8 cellular contexts compared by ENCODE assay signal in the genomic region with DNA sequence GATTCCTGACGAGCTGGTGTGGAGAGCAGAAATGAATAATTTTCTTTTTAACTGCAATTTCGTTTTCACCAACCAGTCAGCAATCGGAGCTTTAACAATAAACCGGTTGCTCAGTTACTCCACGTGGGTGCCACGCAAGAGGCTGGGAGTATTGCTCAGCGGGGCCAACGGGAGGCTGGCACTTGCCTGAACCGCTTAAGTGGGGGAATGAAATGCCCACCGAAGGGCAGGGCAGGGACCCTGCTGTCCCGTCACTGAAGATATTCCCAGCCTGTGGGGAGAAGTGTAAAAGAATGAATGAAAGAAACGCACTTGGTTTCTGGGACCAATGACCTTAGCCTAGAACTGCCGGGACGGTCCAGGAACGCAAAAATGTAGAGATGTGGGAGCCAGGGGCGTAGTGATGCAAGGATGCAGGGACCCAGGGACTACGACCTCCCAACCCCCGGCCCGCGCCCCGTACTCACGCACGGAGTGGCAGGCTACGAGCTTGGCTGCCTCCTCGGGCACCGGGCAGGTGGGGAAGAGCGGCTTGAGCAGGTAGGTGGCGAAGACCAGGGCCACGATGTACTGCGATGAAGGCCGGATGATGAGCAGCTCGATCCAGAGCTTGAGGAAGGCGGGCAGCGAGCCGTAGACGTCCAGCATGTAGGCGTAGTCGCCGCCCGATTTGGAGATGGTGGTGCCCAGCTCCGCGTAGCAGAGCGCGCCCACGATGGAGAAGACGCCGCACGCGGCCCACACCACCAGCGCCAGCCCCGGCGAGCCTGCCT.
A peak's percentile ranks its signal among the peaks of the same experiment; 100 is the strongest.
DNase-seq lines count a peak whose midpoint lies in the region; ATAC-seq and TF ChIP-seq lines count a peak whose summit lies in the region.
"Not testable (repeated sequence)": the region's sequence is repeated elsewhere in the genome, so short reads cannot be mapped to it uniquely, and the experiment has no call there.

No MANE protein-coding gene starts in this region.

- CTCF ChIA-PET in CD4-positive, alpha-beta memory T cell (lab: Charles Lee; ENCODE audit: partially characterized antibody), result interaction anchor here (1.1 to 1.5 kb wide), 2 partner anchors 10 to 138 kb away, joined by 4 read pairs; no protein-coding TSS in a partner anchor
- CTCF ChIA-PET in activated CD4-positive, alpha-beta T cell treated with anti-CD3 and anti-CD28 coated beads, Interleukin-2, amount 10 ng/mL, durations not matched to agents 7 days and 5 days (lab: Charles Lee), result interaction anchor here (1.0 to 1.6 kb wide), 2 partner anchors 9 to 12 kb away, joined by 3 to 7 read pairs; no protein-coding TSS in a partner anchor

- DNase-seq in CD4-positive, alpha-beta memory T cell, result peak in 4 of 5 donors; percentile 23 to 73 (median 42)
- DNase-seq in H7; MM.1S; right atrium auricular region (ENCODE audit: low spot score): not testable (repeated sequence)
- peak; percentile 42 for DNase-seq in activated CD4-positive, alpha-beta T cell treated with anti-CD3 and anti-CD28 coated beads, Interleukin-2, amount 10 ng/mL, durations not matched to agents 7 days and 5 days
- peak in 1 of 2 donors; percentile 18 for DNase-seq in cardiac fibroblast (ENCODE audit: low read depth in 2 of 2)
- peak; percentile 62 to 68 for DNase-seq in stimulated activated naive CD8-positive, alpha-beta T cell treated with anti-CD3 and anti-CD28 coated beads, Interleukin-15, amount 100 ng/mL, for 72 hours

- peak overlapping the region; percentile 90 for H3K27ac ChIP-seq in CD4-positive, alpha-beta memory T cell (ENCODE audit: low read depth, low read length)
- peak overlapping the region; percentile 53 for H3K27ac ChIP-seq in MM.1S (ENCODE audit: low read length)
- H3K27ac ChIP-seq in right atrium auricular region, result peak overlapping the region; percentile 87 to 93

- peak; percentile 71 for ATAC-seq in stimulated activated naive CD8-positive, alpha-beta T cell treated with anti-CD3 and anti-CD28 coated beads, Interleukin-15, amount 100 ng/mL, for 72 hours

- H3F3A ChIP-seq in MM.1S (ENCODE audit: insufficient read depth, low read length), result not testable (repeated sequence)

- H3K27ac Mint-ChIP-seq in CD4-positive, alpha-beta memory T cell, result peak overlapping the region; percentile 95 to 99 (median 99)
- H3K27ac Mint-ChIP-seq in activated CD4-positive, alpha-beta T cell treated with anti-CD3 and anti-CD28 coated beads, Interleukin-2, amount 10 ng/mL, durations not matched to agents 7 days and 5 days, result peak overlapping the region; percentile 99
- H3K27ac Mint-ChIP-seq in nephron, result peak overlapping the region; percentile 87 to 97 (median 93)
- peak overlapping the region; percentile 100 for H3K27ac Mint-ChIP-seq in stimulated activated naive CD8-positive, alpha-beta T cell treated with anti-CD3 and anti-CD28 coated beads, Interleukin-15, amount 100 ng/mL, for 72 hours

- POLR2A ChIA-PET in CD4-positive, alpha-beta memory T cell (lab: Charles Lee; ENCODE audit: partially characterized antibody), result interaction anchor here (0.7 to 2.6 kb wide), 12 partner anchors 9 to 778 kb away, joined by 3 to 15 read pairs (median 6); a partner anchor contains a TSS
- POLR2A ChIA-PET in activated CD4-positive, alpha-beta T cell treated with anti-CD3 and anti-CD28 coated beads, Interleukin-2, amount 10 ng/mL, durations not matched to agents 7 days and 5 days (lab: Charles Lee), result interaction anchor here (0.7 kb wide), 1 partner anchor 675 kb away, joined by 3 read pairs; no protein-coding TSS in a partner anchor

- not testable (repeated sequence) for TF ChIP-seq CTCF in MM.1S (IDR thresholded peaks at IDR 0.05; ENCODE audit: low read length); cardiac fibroblast (IDR thresholded peaks at IDR 0.05; ENCODE audit: low read depth, low read length); right atrium auricular region (IDR thresholded peaks at IDR 0.05); nephron (IDR thresholded peaks at IDR 0.05; ENCODE audit: unreplicated experiment in 3 of 3)

- not testable (repeated sequence) for H3K9me2 ChIP-seq in MM.1S (replicated peaks; ENCODE audit: insufficient read depth, low read length)

- peaks cover 0 to 24% of the 10 kb centered on the region in 2 donors for H3K36me3 Mint-ChIP-seq in CD4-positive, alpha-beta memory T cell
- peaks cover 26% of the 10 kb centered on the region for H3K36me3 Mint-ChIP-seq in activated CD4-positive, alpha-beta T cell treated with anti-CD3 and anti-CD28 coated beads, Interleukin-2, amount 10 ng/mL, durations not matched to agents 7 days and 5 days (ENCODE audit: low read depth)
- not testable (repeated sequence) for H3K36me3 Mint-ChIP-seq in nephron (ENCODE audit: low read depth)

- H3K4me1 Mint-ChIP-seq in CD4-positive, alpha-beta memory T cell, result peaks cover 10 to 42% (median 28%) of the 10 kb centered on the region in 4 donors
- H3K4me1 Mint-ChIP-seq in activated CD4-positive, alpha-beta T cell treated with anti-CD3 and anti-CD28 coated beads, Interleukin-2, amount 10 ng/mL, durations not matched to agents 7 days and 5 days, result peaks cover 26% of the 10 kb centered on the region
- H3K4me1 Mint-ChIP-seq in nephron, result peaks cover 43% of the 10 kb centered on the region
- peaks cover 33% of the 10 kb centered on the region for H3K4me1 Mint-ChIP-seq in stimulated activated naive CD8-positive, alpha-beta T cell treated with anti-CD3 and anti-CD28 coated beads, Interleukin-15, amount 100 ng/mL, for 72 hours

- H3K36me3 ChIP-seq in CD4-positive, alpha-beta memory T cell (ENCODE audit: insufficient read depth, low read length); H7 (replicated peaks; ENCODE audit: control insufficient read depth, insufficient read depth, low read length); MM.1S (replicated peaks; ENCODE audit: insufficient read depth, low read length); right atrium auricular region: not testable (repeated sequence)

- H3K9ac ChIP-seq in MM.1S (ENCODE audit: low read length), result peak overlapping the region; percentile 84

- peak overlapping the region; percentile 88 to 98 (median 96) for H3K4me3 Mint-ChIP-seq in CD4-positive, alpha-beta memory T cell
- peak overlapping the region; percentile 96 for H3K4me3 Mint-ChIP-seq in activated CD4-positive, alpha-beta T cell treated with anti-CD3 and anti-CD28 coated beads, Interleukin-2, amount 10 ng/mL, durations not matched to agents 7 days and 5 days
- H3K4me3 Mint-ChIP-seq in nephron, result peak overlapping the region; percentile 92 to 97 (median 95)
- peak overlapping the region; percentile 89 to 99 for H3K4me3 Mint-ChIP-seq in stimulated activated naive CD8-positive, alpha-beta T cell treated with anti-CD3 and anti-CD28 coated beads, Interleukin-15, amount 100 ng/mL, for 72 hours

- not testable (repeated sequence) for H3K9me3 ChIP-seq in CD4-positive, alpha-beta memory T cell (ENCODE audit: control insufficient read depth in 1 of 2, low read length in 2 of 2); MM.1S (replicated peaks; ENCODE audit: insufficient read depth, low read length); right atrium auricular region

- not testable (repeated sequence) for H3K27me3 Mint-ChIP-seq in CD4-positive, alpha-beta memory T cell; activated CD4-positive, alpha-beta T cell treated with anti-CD3 and anti-CD28 coated beads, Interleukin-2, amount 10 ng/mL, durations not matched to agents 7 days and 5 days; nephron (ENCODE audit: low read depth); stimulated activated naive CD8-positive, alpha-beta T cell treated with anti-CD3 and anti-CD28 coated beads, Interleukin-15, amount 100 ng/mL, for 72 hours

- peak overlapping the region; percentile 57 to 68 for H3K4me3 ChIP-seq in CD4-positive, alpha-beta memory T cell (ENCODE audit: low read length in 2 of 2)
- H3K4me3 ChIP-seq in H7 (ENCODE audit: insufficient read depth, low read depth, low read length) (peak overlapping the region; percentile 87), MM.1S (ENCODE audit: low read length) (peak overlapping the region; percentile 91), cardiac fibroblast (replicated peaks in 1 of 2; ENCODE audit: low read depth in 2 of 2, low read length in 2 of 2) (peak overlapping the region; percentile 71 to 77), right atrium auricular region (peak overlapping the region; percentile 71 to 82)

- not testable (repeated sequence) for H3K9me3 Mint-ChIP-seq in CD4-positive, alpha-beta memory T cell; activated CD4-positive, alpha-beta T cell treated with anti-CD3 and anti-CD28 coated beads, Interleukin-2, amount 10 ng/mL, durations not matched to agents 7 days and 5 days; nephron; stimulated activated naive CD8-positive, alpha-beta T cell treated with anti-CD3 and anti-CD28 coated beads, Interleukin-15, amount 100 ng/mL, for 72 hours

- not testable (repeated sequence) for H3K4me1 ChIP-seq in CD4-positive, alpha-beta memory T cell (ENCODE audit: insufficient read depth, low read length); MM.1S (ENCODE audit: low read length)
- peaks cover 0 to 28% of the 10 kb centered on the region in 2 donors for H3K4me1 ChIP-seq in right atrium auricular region

- not testable (repeated sequence) for H4K20me1 ChIP-seq in MM.1S (ENCODE audit: insufficient read depth, low read length)

- intact Hi-C loops in CD4-positive, alpha-beta memory T cell (cut with micrococcal nuclease), result loop anchor here (1.0 kb wide), 1 partner anchor 36 kb away; no protein-coding TSS in a partner anchor

- H2AFZ ChIP-seq in MM.1S (ENCODE audit: low read length), result not testable (repeated sequence)

- H3K4me2 ChIP-seq in MM.1S (ENCODE audit: low read depth, low read length), result peak overlapping the region; percentile 56; the same call in 1 of the 2 replicates

- not testable (repeated sequence) for H3K27me3 ChIP-seq in CD4-positive, alpha-beta memory T cell (ENCODE audit: insufficient read depth, low read length); H7 (ENCODE audit: control insufficient read depth, insufficient read depth, low read length); MM.1S (replicated peaks; ENCODE audit: insufficient read depth, low read length); right atrium auricular region

- H3K79me2 ChIP-seq in MM.1S (ENCODE audit: low read length), result peaks cover 47% of the 10 kb centered on the region
